Comparison of ENCODE assay signal across 8 cellular contexts in the genomic region with DNA sequence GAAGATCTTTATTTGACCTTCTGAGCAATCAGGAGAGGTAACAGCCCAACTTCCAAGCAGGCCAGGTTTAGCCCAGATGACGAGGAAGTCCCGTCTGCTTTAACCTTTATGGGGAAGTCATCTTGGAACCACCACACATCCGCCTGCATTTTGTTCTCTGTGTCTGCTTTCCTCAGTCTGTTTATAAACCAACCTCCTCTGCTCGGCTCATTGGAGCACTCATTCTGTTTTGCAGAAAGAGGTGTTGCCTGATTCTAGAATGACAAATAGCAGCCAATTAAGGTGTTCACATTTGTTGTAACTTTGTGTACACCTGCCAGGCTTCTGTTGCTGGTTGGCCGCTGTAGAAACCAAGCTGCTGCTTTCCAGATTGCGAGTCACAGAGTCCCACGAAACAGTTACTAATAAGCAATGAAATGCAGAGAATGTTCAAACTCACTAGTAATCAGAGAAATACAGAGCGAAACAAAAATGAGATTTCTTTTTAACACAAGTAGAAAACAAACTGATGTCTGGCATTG.
A peak's percentile ranks its signal among the peaks of the same experiment; 100 is the strongest.
DNase-seq lines count a peak whose midpoint lies in the region; ATAC-seq and TF ChIP-seq lines count a peak whose summit lies in the region.

No MANE protein-coding gene starts in this region.

- peaks cover 73 to 97% (median 95%) of the 10 kb centered on the region in 10 experiments for H3K4me1 ChIP-seq in BLaER1 treated with 17β-estradiol and CSF1 and Interleukin-3, amounts not matched to agents 10 nM and 100 nM
- peaks cover 23% of the 10 kb centered on the region for H3K4me1 ChIP-seq in body of pancreas
- peaks cover 18% of the 10 kb centered on the region for H3K4me1 ChIP-seq in mucosa of descending colon (ENCODE audit: low read depth)

- 53 to 62% methylated on average over 8 of the region's 8 CpGs for WGBS in body of pancreas, 2 donors

- TF ChIP-seq CTCF in body of pancreas (IDR thresholded peaks at IDR 0.05) (no peak), mucosa of descending colon (IDR thresholded peaks at IDR 0.05) (no peak)

- H3K27ac ChIP-seq in BLaER1 treated with 17β-estradiol and CSF1 and Interleukin-3, amounts not matched to agents 10 nM and 100 nM, result peak overlapping the region; percentile 95 to 99 (median 98)
- peak overlapping the region; percentile 25 to 71 (median 55) for H3K27ac ChIP-seq in body of pancreas

- intact Hi-C loops in body of pancreas (cut with DNase I) (no loop called here), mucosa of descending colon (cut with DNase I, micrococcal nuclease) (no loop called here)

- peak overlapping the region; percentile 75 to 87 (median 82) for H3K9ac ChIP-seq in BLaER1 treated with 17β-estradiol and CSF1 and Interleukin-3, amounts not matched to agents 10 nM and 100 nM

- H3K4me2 ChIP-seq in BLaER1 treated with 17β-estradiol and CSF1 and Interleukin-3, amounts not matched to agents 10 nM and 100 nM, result peak overlapping the region; percentile 77 to 89 (median 85)

- H4K20me1 ChIP-seq in BLaER1 treated with 17β-estradiol and CSF1 and Interleukin-3, amounts not matched to agents 10 nM and 100 nM, result peaks cover 0 to 24% (median 0%) of the 10 kb centered on the region in 11 experiments; a peak in 8 of 22 replicates

- DNase-seq in NCI-H774 (lab: John Stamatoyannopoulos, UW) (peak; percentile 53), body of pancreas (peak in 2 of 4 donors; percentile 32 to 48), mucosa of descending colon (no peak), inferior parietal cortex (ENCODE audit: extremely low spot score) (no peak), ecto neural progenitor cell (ENCODE audit: low spot score) (no peak), DMS153 (lab: John Stamatoyannopoulos, UW) (no peak)

- H3K36me3 ChIP-seq in BLaER1 treated with 17β-estradiol and CSF1 and Interleukin-3, amounts not matched to agents 10 nM and 100 nM, result peaks cover 45 to 80% (median 67%) of the 10 kb centered on the region in 11 experiments
- no peaks in the 10 kb centered on the region for H3K36me3 ChIP-seq in body of pancreas (replicated peaks in 1 of 2; ENCODE audit: insufficient read depth in 1 of 2, low read depth in 2 of 2)
- H3K36me3 ChIP-seq in mucosa of descending colon (ENCODE audit: low read depth), result no peaks in the 10 kb centered on the region

- ATAC-seq in GM21390 (IDR thresholded peaks at IDR 0.05; ENCODE audit: unreplicated experiment) (peak; percentile 40), body of pancreas (peak; percentile 30), mucosa of descending colon (peak; percentile 54)

- no peaks in the 10 kb centered on the region for H3K27me3 ChIP-seq in BLaER1 treated with 17β-estradiol and CSF1 and Interleukin-3, amounts not matched to agents 10 nM and 100 nM
- no peaks in the 10 kb centered on the region for H3K27me3 ChIP-seq in body of pancreas

- peaks cover 0 to 15% (median 4%) of the 10 kb centered on the region in 11 experiments; a peak in 8 of 22 replicates for H3K9me3 ChIP-seq in BLaER1 treated with 17β-estradiol and CSF1 and Interleukin-3, amounts not matched to agents 10 nM and 100 nM (replicated peaks in 1 of 11)
- H3K9me3 ChIP-seq in body of pancreas, result no peaks in the 10 kb centered on the region
- no peaks in the 10 kb centered on the region for H3K9me3 ChIP-seq in mucosa of descending colon

- no peak for TF ChIP-seq POLR2A in body of pancreas (IDR thresholded peaks at IDR 0.05)

- H3K4me3 ChIP-seq in BLaER1 treated with 17β-estradiol and CSF1 and Interleukin-3, amounts not matched to agents 10 nM and 100 nM, result peak overlapping the region in 1 of 10 experiments; percentile 36; a peak in 1 of 20 replicates
- H3K4me3 ChIP-seq in body of pancreas (no peak overlapping the region), mucosa of descending colon (no peak overlapping the region)
